ENCODE assay signal across 6 cellular contexts in the genomic region with DNA sequence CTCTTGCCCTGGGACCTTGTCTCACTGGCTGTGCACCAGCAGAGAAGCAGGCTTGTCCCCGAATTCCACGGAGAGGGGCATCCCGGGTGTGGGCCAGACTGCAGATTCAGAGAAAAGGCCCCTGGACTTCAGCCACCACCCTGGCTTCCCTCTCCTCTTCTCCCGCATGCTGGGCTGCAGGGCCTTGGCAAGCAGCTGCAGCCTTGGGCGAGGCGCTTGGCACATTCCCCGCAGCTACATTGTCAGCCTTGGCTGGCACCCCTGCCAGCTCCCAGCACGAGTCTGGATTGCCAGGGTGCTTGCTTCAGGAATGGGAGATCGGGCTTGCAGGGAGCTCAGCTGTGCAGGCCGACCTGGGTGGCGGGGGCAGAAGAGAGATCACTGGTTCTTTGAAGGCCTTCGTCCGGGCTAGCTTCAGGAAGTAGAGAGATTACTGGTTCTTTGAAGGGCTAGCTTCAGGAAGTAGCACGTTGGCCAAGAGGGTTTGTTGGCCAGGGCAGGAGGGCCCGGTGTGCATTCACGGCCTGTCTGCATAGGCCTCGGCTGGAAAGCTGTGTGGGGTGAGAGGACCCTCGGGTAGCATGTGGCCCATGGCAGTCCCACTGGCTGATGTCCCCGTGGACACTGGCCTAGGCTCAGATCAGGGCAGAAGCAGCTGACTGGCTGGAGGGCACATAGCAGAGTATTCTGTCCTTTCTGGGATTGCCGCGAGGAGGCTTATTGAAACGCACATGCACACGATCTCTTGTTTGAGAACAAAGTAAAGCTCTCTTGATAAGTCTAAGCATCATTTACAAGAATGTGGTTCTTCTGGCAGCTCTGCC. TPM values are rescaled to one million over a fixed set of nuclear protein-coding genes. Genes with fewer than 3 reads are reported as not detected.
DNase-seq lines count a peak whose midpoint lies in the region; ATAC-seq and FAIRE-seq lines count a peak whose summit lies in the region.

No MANE protein-coding gene starts in this region.

- H4K20me1 ChIP-seq in BLaER1 = peaks cover 29% of the 10 kb centered on the region

- FAIRE-seq in small intestine (lab: Jason Lieb, UNC) = no peak

- H3K4me1 ChIP-seq in BLaER1 (peaks cover 40% of the 10 kb centered on the region), small intestine (ENCODE audit: control insufficient read depth in 2 of 2, insufficient read depth in 1 of 2, low read depth in 1 of 2, low read length in 1 of 2) (peaks cover 0 to 4% of the 10 kb centered on the region in 2 donors)

- 12 to 46% (median 25%) methylated on average over 18 to 23 of the region's 23 CpGs for WGBS in small intestine, 3 donors

- peak; percentile 13 for DNase-seq in NCI-H345 treated with DMSO at 0.1 percent for 48 hours (lab: John Stamatoyannopoulos, UW; ENCODE audit: unreplicated experiment)
- DNase-seq in fibroblast of peridontal ligament (ENCODE audit: extremely low read depth) = peak; percentile 21
- DNase-seq in small intestine = peak; percentile 59
- no peak for DNase-seq in epidermal melanocyte (ENCODE audit: insufficient read length, low spot score)

- H3K27me3 ChIP-seq in BLaER1 (peaks cover 26% of the 10 kb centered on the region), small intestine (ENCODE audit: control insufficient read depth in 2 of 2, insufficient read depth in 2 of 2, low read length in 2 of 2) (no peaks in the 10 kb centered on the region)

- peak overlapping the region; percentile 98 for H3K27ac ChIP-seq in BLaER1
- peak overlapping the region; percentile 87 to 96 for H3K27ac ChIP-seq in small intestine (ENCODE audit: low read depth in 1 of 2, low read length in 1 of 2)

- peaks cover 75% of the 10 kb centered on the region for H3K9me3 ChIP-seq in BLaER1
- no peaks in the 10 kb centered on the region for H3K9me3 ChIP-seq in small intestine (ENCODE audit: control insufficient read depth, low read depth)

- peak overlapping the region; percentile 90 for H3K9ac ChIP-seq in BLaER1

- H3K4me3 ChIP-seq in BLaER1 (peak overlapping the region; percentile 69), small intestine (ENCODE audit: low read depth in 1 of 2, low read length in 2 of 2) (peak overlapping the region in 1 of 2 donors; percentile 62)

- peaks cover 38% of the 10 kb centered on the region for H3K36me3 ChIP-seq in BLaER1
- H3K36me3 ChIP-seq in small intestine (ENCODE audit: control insufficient read depth in 2 of 2, insufficient read depth in 2 of 2, low read length in 2 of 2) = no peaks in the 10 kb centered on the region

- H3K4me2 ChIP-seq in BLaER1 = peak overlapping the region; percentile 88

- ATAC-seq in GM21381 (IDR thresholded peaks at IDR 0.05; ENCODE audit: unreplicated experiment) = no peak

RNA-seq across cellular contexts. Expression of a gene that starts 2.7 kb away (rescaled TPM):
- 10 to 100 TPM; 10.1 to 37.3 (median 26.5) TPM for polyA plus RNA-seq in small intestine

RNA-seq across cellular contexts. Expression of a gene that starts 3.1 kb away (rescaled TPM):
- polyA plus RNA-seq in small intestine = 100 to 1,000 TPM in 1 of 3 donors, 10 to 100 TPM in 2; 68.4 to 243 (median 81.0) TPM

RNA-seq across cellular contexts. Expression of a gene that starts 36.7 kb away (rescaled TPM):
- polyA plus RNA-seq in small intestine = 1 to 10 TPM in 1 of 3 donors, under 1 TPM in 1, not detected in 1; 0.54 to 1.6 TPM

RNA-seq across cellular contexts. Expression of a gene that starts 39.6 kb away (rescaled TPM):
- 10 to 100 TPM; 34.0 to 74.9 (median 43.5) TPM for polyA plus RNA-seq in small intestine

RNA-seq across cellular contexts. Expression of a gene that starts 53.5 kb away (rescaled TPM):
- polyA plus RNA-seq in small intestine = under 1 TPM in 2 of 3 donors, not detected in 1; 0.15 to 0.27 TPM
